1 cellular context compared by ENCODE assay signal in genomic region chr5:73484511-73484910, GRCh38.
TF ChIP-seq lines count a peak whose summit lies in the region.

No MANE protein-coding gene starts in this region.

TF ChIP-seq in H1, 55 proteins besides CTCF, POLR2A, EP300 and RAD21 (continued from another document):
- TF ChIP-seq CBX5 (IDR thresholded peaks at IDR 0.05; ENCODE audit: low read depth, low read length) = no peak
- no peak for TF ChIP-seq GTF2F1 (IDR thresholded peaks at IDR 0.05; ENCODE audit: borderline replicate concordance, low read depth, low read length)
- no peak for TF ChIP-seq GABPA (IDR thresholded peaks at IDR 0.05; ENCODE audit: borderline replicate concordance, insufficient read depth, low read length)
- no peak for TF ChIP-seq KDM1A (IDR thresholded peaks at IDR 0.05; ENCODE audit: borderline replicate concordance, low read length)
- no peak for TF ChIP-seq CREB1 (IDR thresholded peaks at IDR 0.05)
- TF ChIP-seq RXRA (IDR thresholded peaks at IDR 0.05; ENCODE audit: insufficient read depth, low read depth, low read length) = no peak
- TF ChIP-seq MAX (IDR thresholded peaks at IDR 0.05) = no peak
